In the genomic region with DNA sequence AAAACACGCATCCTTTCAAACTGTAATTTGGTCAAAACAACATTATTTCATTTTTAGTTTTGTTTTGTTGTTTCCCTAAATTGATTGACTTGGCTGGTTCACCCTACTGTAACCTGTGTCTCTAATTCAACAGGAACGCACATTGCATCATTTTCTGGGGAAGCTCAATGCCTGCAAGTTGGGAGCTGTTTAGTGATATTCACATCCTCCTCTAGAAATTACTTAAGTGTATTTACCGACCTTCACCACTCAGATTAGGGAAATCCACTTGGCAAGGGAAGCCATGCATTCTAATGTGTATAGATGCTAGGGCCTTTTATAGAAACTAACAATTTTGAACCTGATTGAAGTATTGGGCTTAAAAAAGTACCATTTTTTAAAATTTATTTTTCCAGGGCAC, we compare ENCODE assay signal across 24 cellular contexts. TPM values are rescaled to one million over a fixed set of nuclear protein-coding genes. Genes with fewer than 3 reads are reported as not detected.
DNase-seq lines count a peak whose midpoint lies in the region; ATAC-seq, FAIRE-seq and TF ChIP-seq lines count a peak whose summit lies in the region.
"Had no signal": no experiment of that assay in that cellular context is flagged by ENCODE, and none has a peak within 500 bp of the region (broad histone marks: within the 10 kb centered on the region; RNA-seq: fewer than 3 reads in every experiment).

No MANE protein-coding gene starts in this region.

- H3K36me3 Mint-ChIP-seq in MCF 10A (ENCODE audit: insufficient read depth, unreplicated experiment) = no peaks in the 10 kb centered on the region
- H3K36me3 Mint-ChIP-seq: CD4-positive, alpha-beta memory T cell had no signal

- in situ Hi-C loops in mammary epithelial cell (cut with MboI; ENCODE audit: low sequenced_read_pairs in 2 of 2) = no loop called here

- DNase-seq in MCF 10A (ENCODE audit: unreplicated experiment) (peak; percentile 22), mammary epithelial cell (no peak), bronchial epithelial cell (ENCODE audit: low read depth) (peak; percentile 90), NCI-H187 (lab: John Stamatoyannopoulos, UW) (no peak)
- DNase-seq in activated naive CD4-positive, alpha-beta T cell treated with Interleukin-2 at 50 U/mL for 16 hours = no peak
- DNase-seq: C1 segment of cervical spinal cord; Calu3; CD4-positive, alpha-beta memory T cell; COR-L47; DMS53; DMS79 treated with DMSO at 0.1 percent for 48 hours; GF-D8; H9 had no signal

- no peak overlapping the region for H3K4me2 ChIP-seq in mammary epithelial cell (ENCODE audit: insufficient read depth, low read depth, low read length)
- H3K4me2 ChIP-seq: GM23338 had no signal

- H3K9me3 ChIP-seq in mammary epithelial cell (replicated peaks; ENCODE audit: insufficient read depth, low read length) = peaks cover 22% of the 10 kb centered on the region

- no peak overlapping the region for H3K27ac Mint-ChIP-seq in MCF 10A (ENCODE audit: low read depth, unreplicated experiment)
- H3K27ac Mint-ChIP-seq: CD4-positive, alpha-beta memory T cell; GM23338 had no signal

- CTCF ChIA-PET in MCF 10A (lab: Yijun Ruan, JAX) = no interaction called here
- CTCF ChIA-PET in mammary epithelial cell (lab: Charles Lee; ENCODE audit: low non-redundant PET) = no interaction called here

- dilution Hi-C loops in mammary epithelial cell (cut with HindIII; ENCODE audit: low sequenced_read_pairs) = no loop called here

- 41% methylated on average over 3 of the region's 3 CpGs for WGBS in mammary epithelial cell (ENCODE audit: low coverage, missing lambda C conversion rate)

- H3K79me2 ChIP-seq in mammary epithelial cell (ENCODE audit: insufficient read depth, low read length) = no peaks in the 10 kb centered on the region

- H2AFZ ChIP-seq in mammary epithelial cell (ENCODE audit: low read depth, low read length) = no peak overlapping the region
- H2AFZ ChIP-seq: GM23338 had no signal

- no peaks in the 10 kb centered on the region for H3K27me3 Mint-ChIP-seq in MCF 10A (ENCODE audit: insufficient read depth, unreplicated experiment)
- H3K27me3 Mint-ChIP-seq: CD4-positive, alpha-beta memory T cell had no signal

- no peak overlapping the region for H3K27ac ChIP-seq in mammary epithelial cell (ENCODE audit: insufficient read depth, low read depth, low read length)

- no peak for FAIRE-seq in bronchial epithelial cell (lab: Jason Lieb, UNC)
- FAIRE-seq: GM12891, GM18507 had no signal

- H3K4me1 Mint-ChIP-seq in MCF 10A (ENCODE audit: insufficient read depth, unreplicated experiment) = peaks cover 18% of the 10 kb centered on the region

- POLR2A ChIA-PET in MCF 10A (lab: Yijun Ruan, JAX) = interaction anchor here (0.8 kb wide), 1 partner anchor 10 kb away, joined by 3 read pairs; no protein-coding TSS in a partner anchor

- H3K36me3 ChIP-seq in mammary epithelial cell (ENCODE audit: insufficient read depth, low read length) (no peaks in the 10 kb centered on the region), bronchial epithelial cell (ENCODE audit: control insufficient read depth, insufficient read depth, low read length) (no peaks in the 10 kb centered on the region)

- H3K9ac ChIP-seq in mammary epithelial cell (ENCODE audit: insufficient read depth, low read length) = no peak overlapping the region

- H4K20me1 ChIP-seq in mammary epithelial cell (ENCODE audit: insufficient read depth, low read length) = no peaks in the 10 kb centered on the region

- BruUV-seq in MCF 10A (replicated peaks; lab: Mats Ljungman, UMichigan) (no TSS peak), mammary epithelial cell (replicated peaks; lab: Mats Ljungman, UMichigan) (no TSS peak)

- H3K4me3 Mint-ChIP-seq in MCF 10A (ENCODE audit: unreplicated experiment) = no peak overlapping the region
- H3K4me3 Mint-ChIP-seq: CD4-positive, alpha-beta memory T cell; GM23338; H9 had no signal

- TF ChIP-seq CTCF in MCF 10A (IDR thresholded peaks at IDR 0.05; ENCODE audit: unreplicated experiment) = no peak
- no peak for TF ChIP-seq CTCF in mammary epithelial cell (conservative IDR thresholded peaks at IDR 0.05 in 1 of 2, IDR thresholded peaks at IDR 0.05 in 1 of 2; ENCODE audit: extremely low read depth in 1 of 2, insufficient read depth in 1 of 2, low read depth in 1 of 2, low read length in 2 of 2)
- TF ChIP-seq CTCF in bronchial epithelial cell (IDR thresholded peaks at IDR 0.05; ENCODE audit: insufficient read depth, low read length, severe bottlenecking) = no peak

- H3K4me1 ChIP-seq in mammary epithelial cell (ENCODE audit: insufficient read depth, low read length) = no peaks in the 10 kb centered on the region

- peak; percentile 93 for ATAC-seq in esophagus mucosa
- ATAC-seq: GM23338, HCT116 had no signal

- intact Hi-C loops in MCF 10A (cut with micrococcal nuclease) = no loop called here
- intact Hi-C loops in mammary epithelial cell (cut with micrococcal nuclease) = no loop called here

- H3K27me3 ChIP-seq in mammary epithelial cell (ENCODE audit: insufficient read depth, low read length) (no peaks in the 10 kb centered on the region), bronchial epithelial cell (ENCODE audit: control insufficient read depth, insufficient read depth, low read length) (no peaks in the 10 kb centered on the region)

- peaks cover 10% of the 10 kb centered on the region for H3K9me3 Mint-ChIP-seq in MCF 10A (ENCODE audit: unreplicated experiment)

- no peak overlapping the region for H3K4me3 ChIP-seq in mammary epithelial cell (replicated peaks in 1 of 3; ENCODE audit: insufficient read depth in 1 of 3, low read depth in 2 of 3, low read length in 3 of 3)
- no peak overlapping the region for H3K4me3 ChIP-seq in bronchial epithelial cell (ENCODE audit: low read depth, low read length)
- H3K4me3 ChIP-seq: GM23338 had no signal

RNA-seq across cellular contexts. Expression of a gene that starts 7.3 kb away (rescaled TPM):
- total RNA-seq in MCF 10A (2022) (not detected in 2 replicates), mammary epithelial cell (not detected), bronchial epithelial cell (not detected in 2 replicates), esophagus mucosa (1.2 TPM)
- polyA plus RNA-seq in mammary epithelial cell = not detected
- not detected for polyA minus RNA-seq in mammary epithelial cell
- total RNA-seq: A172; A673; Calu3; CD4-positive, alpha-beta memory T cell; Daoy; G401; GM23338; H4; H9 had no signal
- polyA plus RNA-seq: BJ had no signal

Comparison
In these comparisons a context has a peak if more than half of its experiments do, and no peak if none do; other contexts are left out.
1. DNase-seq: peak in MCF 10A (single experiment) and bronchial epithelial cell (single experiment); none in mammary epithelial cell (single experiment), activated naive CD4-positive, alpha-beta T cell treated with Interleukin-2 at 50 U/mL for 16 hours (single experiment) and NCI-H187 (0 of 2).